In genomic region chr4:173696551-173696950, GRCh38 we compare ENCODE assay signal across 24 cellular contexts.
DNase-seq lines count a peak whose midpoint lies in the region; ATAC-seq, FAIRE-seq and TF ChIP-seq lines count a peak whose summit lies in the region.
"Had no signal": no experiment of that assay in that cellular context is flagged by ENCODE, and none has a peak within 500 bp of the region (broad histone marks: within the 10 kb centered on the region; RNA-seq: fewer than 3 reads in every experiment).

No MANE protein-coding gene starts in this region.

- H2AFZ ChIP-seq in GM23338 = no peak overlapping the region

- H3K4me1 ChIP-seq in GM23338 (ENCODE audit: insufficient read depth) (peaks cover 4% of the 10 kb centered on the region; the same call in 1 of the 2 replicates), small intestine (ENCODE audit: control insufficient read depth in 2 of 2, insufficient read depth in 1 of 2, low read depth in 1 of 2, low read length in 1 of 2) (no peaks in the 10 kb centered on the region), colonic mucosa (no peaks in the 10 kb centered on the region)
- H3K4me1 ChIP-seq: BE2C had no signal

- no peak overlapping the region for H3K9ac ChIP-seq in colonic mucosa (ENCODE audit: low read depth in 2 of 2, low read length in 2 of 2)

- H3K9me3 ChIP-seq in small intestine (ENCODE audit: control insufficient read depth, low read depth) = no peaks in the 10 kb centered on the region
- no peaks in the 10 kb centered on the region for H3K9me3 ChIP-seq in colonic mucosa
- H3K9me3 ChIP-seq: BE2C had no signal

- no peak for TF ChIP-seq CTCF in GM23338 (conservative IDR thresholded peaks at IDR 0.05; ENCODE audit: low read depth in 2 of 2)
- TF ChIP-seq CTCF in WTC11 (IDR thresholded peaks at IDR 0.05) = no peak
- no peak for TF ChIP-seq CTCF in colonic mucosa (IDR thresholded peaks at IDR 0.05)

- H3K27me3 ChIP-seq in GM23338 (ENCODE audit: insufficient read depth) = no peaks in the 10 kb centered on the region
- no peaks in the 10 kb centered on the region for H3K27me3 ChIP-seq in small intestine (ENCODE audit: control insufficient read depth in 2 of 2, insufficient read depth in 2 of 2, low read length in 2 of 2)
- no peaks in the 10 kb centered on the region for H3K27me3 ChIP-seq in colonic mucosa
- H3K27me3 ChIP-seq: BE2C had no signal

- no peaks in the 10 kb centered on the region; the same call in 1 of the 2 replicates for H3K9me2 ChIP-seq in GM23338 (ENCODE audit: insufficient read depth)

- POLR2A ChIA-PET in WTC11 (lab: Charles Lee) = no interaction called here

- H3K4me2 ChIP-seq in GM23338 = no peak overlapping the region

- H3K36me3 ChIP-seq in GM23338 (ENCODE audit: insufficient read depth) = no peaks in the 10 kb centered on the region
- H3K36me3 ChIP-seq in small intestine (ENCODE audit: control insufficient read depth in 2 of 2, insufficient read depth in 2 of 2, low read length in 2 of 2) = no peaks in the 10 kb centered on the region
- no peaks in the 10 kb centered on the region for H3K36me3 ChIP-seq in colonic mucosa
- H3K36me3 ChIP-seq: BE2C had no signal

- no peaks in the 10 kb centered on the region for H3F3A ChIP-seq in GM23338 (replicated peaks; ENCODE audit: low read depth)

- no peaks in the 10 kb centered on the region for H4K20me1 ChIP-seq in GM23338 (replicated peaks; ENCODE audit: insufficient read depth)

- H3K4me1 Mint-ChIP-seq in GM23338 (peaks cover 20% of the 10 kb centered on the region), WTC11 (peaks cover 32% of the 10 kb centered on the region)
- H3K4me1 Mint-ChIP-seq: CD4-positive, CD25-positive, alpha-beta regulatory T cell; CD8-positive, alpha-beta memory T cell; IgD-negative memory B cell had no signal

- WGBS in small intestine, 3 donors = 38 to 67% (median 54%) methylated on average over 1 of the region's 1 CpG

- intact Hi-C loops in colonic mucosa (cut with DNase I) = no loop called here

- FAIRE-seq in small intestine (lab: Jason Lieb, UNC) = no peak
- FAIRE-seq: A204.1, G401.6, GM12891, HTR-8/SVneo had no signal

- H3K27ac Mint-ChIP-seq in GM23338 (peak overlapping the region; percentile 70; the same call in 1 of the 2 replicates), WTC11 (peak overlapping the region; percentile 33; the same call in 1 of the 2 replicates)
- H3K27ac Mint-ChIP-seq: CD4-positive, CD25-positive, alpha-beta regulatory T cell; CD8-positive, alpha-beta memory T cell; HFFc6 had no signal

- H3K4me3 ChIP-seq in GM23338 (no peak overlapping the region), small intestine (ENCODE audit: low read depth in 1 of 2, low read length in 2 of 2) (no peak overlapping the region), colonic mucosa (no peak overlapping the region)

- H3K27ac ChIP-seq in GM23338 (ENCODE audit: low read depth) (no peak overlapping the region), small intestine (ENCODE audit: low read depth in 1 of 2, low read length in 1 of 2) (no peak overlapping the region), colonic mucosa (no peak overlapping the region)
- H3K27ac ChIP-seq: HL-60 had no signal

- H3K36me3 Mint-ChIP-seq in GM23338 (ENCODE audit: low read depth) (no peaks in the 10 kb centered on the region), WTC11 (no peaks in the 10 kb centered on the region)
- H3K36me3 Mint-ChIP-seq: CD4-positive, CD25-positive, alpha-beta regulatory T cell; CD8-positive, alpha-beta memory T cell; IgD-negative memory B cell had no signal

- DNase-seq in GM23338 (ENCODE audit: low spot score) = no peak
- DNase-seq in WTC11 (ENCODE audit: low spot score) = no peak
- DNase-seq in left lobe of liver (ENCODE audit: low spot score) = no peak
- DNase-seq in small intestine = peak; percentile 1
- DNase-seq in colonic mucosa = no peak
- DNase-seq: ACHN; BE2C; C1 segment of cervical spinal cord; CD4-positive, CD25-positive, alpha-beta regulatory T cell; CD8-positive, alpha-beta memory T cell; COR-L47; DMS 273 treated with DMSO at 0.1 percent for 48 hours; DMS53; GOT3; H7; HFFc6 had no signal

- H3K9me3 Mint-ChIP-seq in GM23338 (no peaks in the 10 kb centered on the region), WTC11 (no peaks in the 10 kb centered on the region)
- H3K9me3 Mint-ChIP-seq: CD8-positive, alpha-beta memory T cell had no signal

- H3K4me3 Mint-ChIP-seq in GM23338 = no peak overlapping the region
- no peak overlapping the region for H3K4me3 Mint-ChIP-seq in WTC11
- H3K4me3 Mint-ChIP-seq: CD4-positive, CD25-positive, alpha-beta regulatory T cell; CD8-positive, alpha-beta memory T cell; HFFc6; IgD-negative memory B cell had no signal

- H3K79me2 ChIP-seq in GM23338 (replicated peaks; ENCODE audit: insufficient read depth) = no peaks in the 10 kb centered on the region

- CTCF ChIA-PET in WTC11 (lab: Charles Lee) = no interaction called here

- ATAC-seq in GM23338 = no peak
- no peak for ATAC-seq in WTC11
- peak; percentile 41 for ATAC-seq in left lobe of liver
- ATAC-seq in GM18861 (IDR thresholded peaks at IDR 0.05; ENCODE audit: unreplicated experiment) = no peak
- ATAC-seq: HCT116 had no signal

- peaks cover 3% of the 10 kb centered on the region for H3K27me3 Mint-ChIP-seq in GM23338 (ENCODE audit: insufficient read depth, low read depth, poor library complexity)
- no peaks in the 10 kb centered on the region for H3K27me3 Mint-ChIP-seq in WTC11 (ENCODE audit: low read depth)
- H3K27me3 Mint-ChIP-seq: CD4-positive, CD25-positive, alpha-beta regulatory T cell; CD8-positive, alpha-beta memory T cell; IgD-negative memory B cell had no signal

TF ChIP-seq in GM23338, 12 proteins besides CTCF, POLR2A, EP300 and RAD21:
- no peak for TF ChIP-seq ZNF331 (CRISPR knock-in tag; IDR thresholded peaks at IDR 0.05; ENCODE audit: low read depth)
- TF ChIP-seq ZNF114 (CRISPR knock-in tag; IDR thresholded peaks at IDR 0.05) = no peak
TF ChIP-seq in GM23338: peak in this region for 0.

TF ChIP-seq in WTC11, 78 proteins besides CTCF, POLR2A, EP300 and RAD21:
- TF ChIP-seq NR1H2 (CRISPR knock-in tag; IDR thresholded peaks at IDR 0.05) (no peak), OVOL2 (CRISPR knock-in tag; IDR thresholded peaks at IDR 0.05; ENCODE audit: borderline replicate concordance) (no peak)
